1 cellular context compared by ENCODE assay signal in the genomic region with DNA sequence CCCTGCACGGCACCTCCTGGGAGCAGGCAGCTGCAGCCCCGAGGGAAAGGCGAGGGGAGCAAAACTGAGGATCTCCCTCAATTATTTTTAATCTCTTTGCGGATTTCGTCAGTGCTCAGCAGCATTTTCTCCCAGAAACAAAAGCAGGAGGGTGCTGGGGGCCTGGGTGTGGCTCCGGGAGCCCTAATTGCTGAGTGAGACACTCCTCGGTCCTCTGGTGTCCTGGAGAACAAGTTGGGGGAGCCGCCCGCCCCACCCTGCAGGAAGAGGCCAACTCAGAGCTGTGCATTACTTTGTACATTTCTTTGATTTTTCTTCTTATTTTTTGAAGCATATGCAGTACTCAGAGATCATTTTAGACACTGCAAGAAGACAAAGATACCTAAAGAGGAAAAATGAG.
TF ChIP-seq lines count a peak whose summit lies in the region.

No MANE protein-coding gene starts in this region.

TF ChIP-seq in K562, 482 proteins besides CTCF, POLR2A, EP300 and RAD21:
- TF ChIP-seq EGR1 (conservative IDR thresholded peaks at IDR 0.05) (no peak), TAL1 (IDR thresholded peaks at IDR 0.05) (no peak), ZZZ3 (IDR thresholded peaks at IDR 0.05) (no peak), SLC30A9 (CRISPR knock-in tag; IDR thresholded peaks at IDR 0.05) (no peak), IRF2 (CRISPR knock-in tag; IDR thresholded peaks at IDR 0.05) (no peak), TFE3 (CRISPR knock-in tag; IDR thresholded peaks at IDR 0.05) (no peak), ATF1 (CRISPR knock-in tag; IDR thresholded peaks at IDR 0.05) (no peak), ATF1 (tag; IDR thresholded peaks at IDR 0.05) (no peak), ZBTB40 (IDR thresholded peaks at IDR 0.05) (no peak), ZBTB40 (CRISPR knock-in tag; IDR thresholded peaks at IDR 0.05) (no peak), ZNF445 (CRISPR knock-in tag; IDR thresholded peaks at IDR 0.05; ENCODE audit: low read depth) (no peak), STAT6 (CRISPR knock-in tag; IDR thresholded peaks at IDR 0.05) (no peak), HDGF (IDR thresholded peaks at IDR 0.05) (no peak), MECOM (CRISPR knock-in tag; IDR thresholded peaks at IDR 0.05) (no peak), FOXA3 (CRISPR knock-in tag; conservative IDR thresholded peaks at IDR 0.05 in 1 of 2, IDR thresholded peaks at IDR 0.05 in 1 of 2) (no peak), ZNF217 (CRISPR knock-in tag; IDR thresholded peaks at IDR 0.05) (no peak), E2F3 (CRISPR knock-in tag; IDR thresholded peaks at IDR 0.05) (no peak), ZNF212 (CRISPR knock-in tag; IDR thresholded peaks at IDR 0.05) (no peak), RNF2 (IDR thresholded peaks at IDR 0.05) (no peak)
- TF ChIP-seq, protein P1, sequence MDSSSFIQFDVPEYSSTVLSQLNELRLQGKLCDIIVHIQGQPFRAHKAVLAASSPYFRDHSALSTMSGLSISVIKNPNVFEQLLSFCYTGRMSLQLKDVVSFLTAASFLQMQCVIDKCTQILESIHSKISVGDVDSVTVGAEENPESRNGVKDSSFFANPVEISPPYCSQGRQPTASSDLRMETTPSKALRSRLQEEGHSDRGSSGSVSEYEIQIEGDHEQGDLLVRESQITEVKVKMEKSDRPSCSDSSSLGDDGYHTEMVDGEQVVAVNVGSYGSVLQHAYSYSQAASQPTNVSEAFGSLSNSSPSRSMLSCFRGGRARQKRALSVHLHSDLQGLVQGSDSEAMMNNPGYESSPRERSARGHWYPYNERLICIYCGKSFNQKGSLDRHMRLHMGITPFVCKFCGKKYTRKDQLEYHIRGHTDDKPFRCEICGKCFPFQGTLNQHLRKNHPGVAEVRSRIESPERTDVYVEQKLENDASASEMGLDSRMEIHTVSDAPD (CRISPR knock-in tag; IDR thresholded peaks at IDR 0.05), result no peak
TF ChIP-seq in K562: peak in this region for 0.
